13 cellular contexts compared by ENCODE assay signal in genomic region chr9:134413112-134413715, GRCh38.
DNase-seq lines count a peak whose midpoint lies in the region; ATAC-seq and TF ChIP-seq lines count a peak whose summit lies in the region.
"Had no signal": no experiment of that assay in that cellular context is flagged by ENCODE, and none has a peak within 500 bp of the region (broad histone marks: within the 10 kb centered on the region; RNA-seq: fewer than 3 reads in every experiment).

No MANE protein-coding gene starts in this region.

- TF ChIP-seq POLR2A in esophagus muscularis mucosa (IDR thresholded peaks at IDR 0.05; ENCODE audit: low read depth): no peak
- no peak for TF ChIP-seq POLR2A in gastrocnemius medialis (IDR thresholded peaks at IDR 0.05)

- no peaks in the 10 kb centered on the region for H3F3A ChIP-seq in GM23338 (replicated peaks; ENCODE audit: low read depth)

- H2AFZ ChIP-seq in GM23338: no peak overlapping the region

- H3K27me3 ChIP-seq in GM23338 (ENCODE audit: insufficient read depth) (no peaks in the 10 kb centered on the region), esophagus muscularis mucosa (no peaks in the 10 kb centered on the region), gastrocnemius medialis (no peaks in the 10 kb centered on the region)
- H3K27me3 ChIP-seq: pancreas had no signal

- H3K79me2 ChIP-seq in GM23338 (replicated peaks; ENCODE audit: insufficient read depth): no peaks in the 10 kb centered on the region

- H3K9me2 ChIP-seq in GM23338 (ENCODE audit: insufficient read depth): no peaks in the 10 kb centered on the region

- intact Hi-C loops in esophagus muscularis mucosa (cut with DNase I): no loop called here
- intact Hi-C loops in gastrocnemius medialis (cut with DNase I; ENCODE audit: low total_unique reads): loop anchor here (5.0 kb wide), 1 partner anchor 1539 kb away; no protein-coding TSS in a partner anchor

- H3K36me3 ChIP-seq in GM23338 (ENCODE audit: insufficient read depth): no peaks in the 10 kb centered on the region
- peaks cover 10 to 56% (median 37%) of the 10 kb centered on the region in 4 donors for H3K36me3 ChIP-seq in esophagus muscularis mucosa
- H3K36me3 ChIP-seq in gastrocnemius medialis: peaks cover 0 to 8% of the 10 kb centered on the region in 2 donors
- H3K36me3 ChIP-seq: pancreas had no signal

- H3K9me3 Mint-ChIP-seq in GM23338: no peaks in the 10 kb centered on the region
- H3K9me3 Mint-ChIP-seq: activated naive CD4-positive, alpha-beta T cell treated with anti-CD3 and anti-CD28 coated beads, Interleukin-2, amount 50 U/mL, for 72 hours; CD4-positive, alpha-beta T cell; memory B cell had no signal

- CTCF ChIA-PET in RWPE1 (lab: Yijun Ruan, JAX): interaction anchor here (0.5 to 2.4 kb wide), 7 partner anchors 30 to 1810 kb away, joined by 3 to 19 read pairs (median 6); no protein-coding TSS in a partner anchor

- no peaks in the 10 kb centered on the region for H3K9me3 ChIP-seq in esophagus muscularis mucosa
- H3K9me3 ChIP-seq in gastrocnemius medialis: no peaks in the 10 kb centered on the region
- H3K9me3 ChIP-seq: pancreas had no signal

- ATAC-seq in GM23338 (no peak), gastrocnemius medialis (no peak), HG03342 (IDR thresholded peaks at IDR 0.05; ENCODE audit: unreplicated experiment) (no peak), GM21390 (IDR thresholded peaks at IDR 0.05; ENCODE audit: unreplicated experiment) (no peak)
- ATAC-seq: activated naive CD4-positive, alpha-beta T cell treated with anti-CD3 and anti-CD28 coated beads, Interleukin-2, amount 50 U/mL, for 72 hours had no signal

- H3K4me2 ChIP-seq in GM23338: no peak overlapping the region

- H3K27ac Mint-ChIP-seq in GM23338: peak overlapping the region; percentile 13; the same call in 1 of the 2 replicates
- H3K27ac Mint-ChIP-seq: activated naive CD4-positive, alpha-beta T cell treated with anti-CD3 and anti-CD28 coated beads, Interleukin-2, amount 50 U/mL, for 72 hours; CD4-positive, alpha-beta T cell; memory B cell had no signal

- no peak for TF ChIP-seq CTCF in GM23338 (conservative IDR thresholded peaks at IDR 0.05; ENCODE audit: low read depth in 2 of 2)
- no peak for TF ChIP-seq CTCF in RWPE1 (conservative IDR thresholded peaks at IDR 0.05; ENCODE audit: low read depth)
- no peak for TF ChIP-seq CTCF in esophagus muscularis mucosa (IDR thresholded peaks at IDR 0.05)
- TF ChIP-seq CTCF in gastrocnemius medialis (IDR thresholded peaks at IDR 0.05 in 4 of 5, conservative IDR thresholded peaks at IDR 0.05 in 1 of 5): no peak

- H3K4me3 ChIP-seq in GM23338: no peak overlapping the region
- no peak overlapping the region for H3K4me3 ChIP-seq in esophagus muscularis mucosa
- peak overlapping the region in 2 of 4 donors; percentile 14 to 19 for H3K4me3 ChIP-seq in gastrocnemius medialis
- H3K4me3 ChIP-seq: pancreas had no signal

- H3K27me3 Mint-ChIP-seq in GM23338 (ENCODE audit: insufficient read depth, low read depth, poor library complexity): peaks cover 3% of the 10 kb centered on the region
- H3K27me3 Mint-ChIP-seq: CD4-positive, alpha-beta T cell; memory B cell had no signal

- TF ChIP-seq EP300 in esophagus muscularis mucosa (IDR thresholded peaks at IDR 0.05): no peak

- H3K4me1 ChIP-seq in GM23338 (ENCODE audit: insufficient read depth) (no peaks in the 10 kb centered on the region), esophagus muscularis mucosa (peaks cover 78 to 98% (median 90%) of the 10 kb centered on the region in 4 donors), gastrocnemius medialis (peaks cover 81 to 87% of the 10 kb centered on the region in 2 donors)
- H3K4me1 ChIP-seq: pancreas had no signal

- no peak overlapping the region for H3K4me3 Mint-ChIP-seq in GM23338
- H3K4me3 Mint-ChIP-seq: CD4-positive, alpha-beta T cell; memory B cell had no signal

- no peak for DNase-seq in GM23338 (ENCODE audit: low spot score)
- DNase-seq in RWPE1 (ENCODE audit: low spot score): no peak
- DNase-seq in esophagus muscularis mucosa (ENCODE audit: extremely low spot score): no peak
- no peak for DNase-seq in gastrocnemius medialis
- DNase-seq in NCI-H2227 (lab: John Stamatoyannopoulos, UW; ENCODE audit: unreplicated experiment): no peak
- DNase-seq in amniotic stem cell (lab: John Stamatoyannopoulos, UW): no peak
- DNase-seq: CD4-positive, alpha-beta T cell; effector CD8-positive, alpha-beta T cell; pancreas had no signal

- POLR2A ChIA-PET in RWPE1 (lab: Yijun Ruan, JAX; ENCODE audit: low non-redundant PET): interaction anchor here (0.6 kb wide), 1 partner anchor 499 kb away, joined by 3 read pairs; no protein-coding TSS in a partner anchor

- 83% methylated on average over 7 of the region's 13 CpGs for WGBS in esophagus muscularis mucosa

- H3K4me1 Mint-ChIP-seq in GM23338: peaks cover 10% of the 10 kb centered on the region

- H3K36me3 Mint-ChIP-seq in GM23338 (ENCODE audit: low read depth): no peaks in the 10 kb centered on the region; the same call in 2 of the 3 replicates
- H3K36me3 Mint-ChIP-seq: activated naive CD4-positive, alpha-beta T cell treated with anti-CD3 and anti-CD28 coated beads, Interleukin-2, amount 50 U/mL, for 72 hours had no signal

- in situ Hi-C loops in gastrocnemius medialis (cut with MboI; ENCODE audit: low sequenced_read_pairs in 4 of 4): no loop called here

- no peaks in the 10 kb centered on the region for H4K20me1 ChIP-seq in GM23338 (replicated peaks; ENCODE audit: insufficient read depth)

- H3K27ac ChIP-seq in GM23338 (ENCODE audit: low read depth) (no peak overlapping the region), RWPE1 (peak overlapping the region; percentile 97), esophagus muscularis mucosa (replicated peaks in 1 of 4) (peak overlapping the region; percentile 42 to 83 (median 76)), gastrocnemius medialis (peak overlapping the region; percentile 90 to 98 (median 98))
- H3K27ac ChIP-seq: pancreas had no signal

TF ChIP-seq in GM23338, 12 proteins besides CTCF, POLR2A, EP300 and RAD21 (continues in another document):
- no peak for TF ChIP-seq ZNF331 (CRISPR knock-in tag; IDR thresholded peaks at IDR 0.05; ENCODE audit: low read depth)
- TF ChIP-seq ZNF462 (CRISPR knock-in tag; IDR thresholded peaks at IDR 0.05): no peak
- TF ChIP-seq CREB1 (CRISPR knock-in tag; IDR thresholded peaks at IDR 0.05; ENCODE audit: low read depth): no peak
- no peak for TF ChIP-seq ZNF114 (CRISPR knock-in tag; IDR thresholded peaks at IDR 0.05)
- TF ChIP-seq POLR2AphosphoS5 (IDR thresholded peaks at IDR 0.05; ENCODE audit: low read depth): no peak
- TF ChIP-seq JUNB (IDR thresholded peaks at IDR 0.05; ENCODE audit: unreplicated experiment): no peak
